ENCODE assay signal across 21 cellular contexts in the genomic region with DNA sequence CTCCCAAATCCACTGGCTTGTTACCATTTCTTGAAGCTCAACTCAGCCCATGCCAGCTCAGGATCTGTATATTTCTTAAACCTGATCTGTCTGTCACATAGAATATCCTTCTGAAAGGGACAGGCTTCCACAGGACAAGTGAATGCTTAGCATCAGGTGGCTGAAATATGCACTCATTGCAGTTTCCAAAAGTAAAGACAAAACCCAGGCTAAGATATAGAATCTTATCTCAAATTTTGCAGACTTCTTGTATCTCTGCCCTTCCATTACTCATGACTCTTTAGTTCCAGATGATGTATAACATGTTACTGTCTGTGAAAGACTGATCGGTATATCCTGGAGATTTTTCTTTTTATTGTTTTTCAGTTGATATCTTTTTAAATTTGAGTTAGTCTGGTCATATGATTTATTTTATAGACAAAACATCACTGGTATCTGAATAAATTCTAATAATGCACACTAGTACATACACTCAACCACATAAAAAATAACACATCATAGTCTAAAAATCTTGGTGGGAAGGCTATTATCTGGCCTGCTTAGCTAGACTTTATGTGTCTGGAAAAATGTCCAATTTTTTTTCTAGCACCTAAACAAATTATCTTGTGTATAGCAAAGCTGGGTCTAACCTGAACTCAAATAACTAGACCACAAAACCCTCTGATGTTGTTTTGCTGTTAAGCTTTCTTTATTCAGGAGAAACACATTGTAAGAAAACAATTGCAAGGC.
DNase-seq lines count a peak whose midpoint lies in the region; ATAC-seq, FAIRE-seq and TF ChIP-seq lines count a peak whose summit lies in the region.
"Had no signal": no experiment of that assay in that cellular context is flagged by ENCODE, and none has a peak within 500 bp of the region (broad histone marks: within the 10 kb centered on the region; RNA-seq: fewer than 3 reads in every experiment).

No MANE protein-coding gene starts in this region.

- H3K9me2 ChIP-seq in SK-N-SH = no peaks in the 10 kb centered on the region

- no peak for TF ChIP-seq EP300 in SK-N-SH (IDR thresholded peaks at IDR 0.05; ENCODE audit: borderline replicate concordance in 1 of 2, low read depth in 1 of 2, low read length in 1 of 2)

- H4K20me1 ChIP-seq in SK-N-SH (ENCODE audit: insufficient read depth) = no peaks in the 10 kb centered on the region
- H4K20me1 ChIP-seq in keratinocyte (ENCODE audit: control insufficient read depth, extremely low read depth, insufficient read depth, low read length) = no peaks in the 10 kb centered on the region
- H4K20me1 ChIP-seq: BLaER1 had no signal

- no peak overlapping the region for H3K27ac ChIP-seq in SK-N-SH (ENCODE audit: low read depth in 2 of 2, low read length in 1 of 2)
- peak overlapping the region; percentile 38 for H3K27ac ChIP-seq in brain microvascular endothelial cell
- H3K27ac ChIP-seq in keratinocyte (ENCODE audit: control insufficient read depth, insufficient read depth, low read length) = no peak overlapping the region
- H3K27ac ChIP-seq: 22Rv1, BLaER1 had no signal

- dilution Hi-C loops in keratinocyte (cut with MboI; ENCODE audit: extremely low pct_ligation_motif_present, low sequenced_read_pairs) = no loop called here

- POLR2A ChIA-PET in SK-N-SH (lab: Yijun Ruan, JAX) = no interaction called here

- H3K9me3 ChIP-seq in SK-N-SH (no peaks in the 10 kb centered on the region), keratinocyte (ENCODE audit: control insufficient read depth, low read depth, low read length) (no peaks in the 10 kb centered on the region)
- H3K9me3 ChIP-seq: A549, BLaER1 had no signal

- DNase-seq in SK-N-SH (no peak), brain microvascular endothelial cell (no peak), keratinocyte (ENCODE audit: low read depth, low spot score) (no peak), DMS 273 (lab: John Stamatoyannopoulos, UW; ENCODE audit: unreplicated experiment) (no peak), RKO (ENCODE audit: low spot score) (no peak)
- DNase-seq: Calu3; CD4-positive, alpha-beta memory T cell; DMS 273 treated with DMSO at 0.1 percent for 48 hours; DMS53; DND-41; EL; GOT3; H7; HFFc6 had no signal

- peaks cover 0 to 8% of the 10 kb centered on the region in 2 experiments; a peak in 2 of 4 replicates for H3K4me1 ChIP-seq in SK-N-SH (ENCODE audit: control insufficient read depth in 1 of 2, insufficient read depth in 2 of 2, low read depth in 1 of 2, low read length in 1 of 2)
- H3K4me1 ChIP-seq in keratinocyte (ENCODE audit: control insufficient read depth, extremely low read depth, insufficient read depth, low read length) = peaks cover 8% of the 10 kb centered on the region
- H3K4me1 ChIP-seq: BLaER1 had no signal

- peak; percentile 49 for FAIRE-seq in keratinocyte (lab: Jason Lieb, UNC)
- FAIRE-seq: A549, GM12878 had no signal

- no peaks in the 10 kb centered on the region for H3K9me1 ChIP-seq in keratinocyte (ENCODE audit: control insufficient read depth, extremely low read depth, insufficient read depth, low read length)

- H3K79me2 ChIP-seq in SK-N-SH (ENCODE audit: insufficient read depth) = no peaks in the 10 kb centered on the region
- H3K79me2 ChIP-seq in keratinocyte (ENCODE audit: control insufficient read depth, insufficient read depth, low read length) = no peaks in the 10 kb centered on the region

- H3F3A ChIP-seq in SK-N-SH (replicated peaks; ENCODE audit: insufficient read depth) = peaks cover 3% of the 10 kb centered on the region

- no peak for TF ChIP-seq RAD21 in SK-N-SH (IDR thresholded peaks at IDR 0.05; ENCODE audit: low read length)

- H3K4me2 ChIP-seq in SK-N-SH (no peak overlapping the region), keratinocyte (ENCODE audit: control insufficient read depth, extremely low read depth, insufficient read depth, low read depth, low read length) (no peak overlapping the region)
- H3K4me2 ChIP-seq: A549, BLaER1 had no signal

- ATAC-seq in SK-N-SH treated with all-trans-retinoic acid at 6 μM for 48 hours = peak; percentile 25; the same call in 2 of the 3 replicates
- no peak for ATAC-seq in HG03175 (IDR thresholded peaks at IDR 0.05; ENCODE audit: unreplicated experiment)
- ATAC-seq: A549, GM12878, HCT116 had no signal

- in situ Hi-C loops in brain microvascular endothelial cell (cut with HindIII; ENCODE audit: low pct_ligation_motif_present, low sequenced_read_pairs) = no loop called here

- H3K4me3 ChIP-seq in SK-N-SH (ENCODE audit: low read depth in 2 of 2, low read length in 1 of 2) (no peak overlapping the region), brain microvascular endothelial cell (ENCODE audit: low read depth, low read length) (no peak overlapping the region), keratinocyte (ENCODE audit: control insufficient read depth in 2 of 3, extremely low read depth in 1 of 3, insufficient read depth in 2 of 3, low read depth in 1 of 3, low read length in 3 of 3) (no peak overlapping the region)
- H3K4me3 ChIP-seq: A549, BLaER1, GM12878 had no signal

- 90% methylated on average over 1 of the region's 1 CpG for WGBS in SK-N-SH (ENCODE audit: low lambda C conversion rate)

- no peak for TF ChIP-seq CTCF in SK-N-SH (IDR thresholded peaks at IDR 0.05)
- TF ChIP-seq CTCF in brain microvascular endothelial cell (IDR thresholded peaks at IDR 0.05; ENCODE audit: low read depth, low read length, missing control alignments) = no peak
- no peak for TF ChIP-seq CTCF in keratinocyte (optimal IDR thresholded peaks at IDR 0.05 in 1 of 3, IDR thresholded peaks at IDR 0.05 in 1 of 3, conservative IDR thresholded peaks at IDR 0.05 in 1 of 3; ENCODE audit: extremely low read depth in 1 of 3, insufficient read depth in 2 of 3, low read length in 3 of 3)

- CTCF ChIA-PET in SK-N-SH (lab: Yijun Ruan, JAX) = no interaction called here

- H2AFZ ChIP-seq in SK-N-SH (ENCODE audit: low read depth) (no peak overlapping the region), keratinocyte (ENCODE audit: control insufficient read depth, low read length) (no peak overlapping the region)

- no peak overlapping the region for H3K9ac ChIP-seq in SK-N-SH
- H3K9ac ChIP-seq in keratinocyte (ENCODE audit: control insufficient read depth, extremely low read depth, insufficient read depth, low read length) = no peak overlapping the region
- H3K9ac ChIP-seq: BLaER1 had no signal

- H3K36me3 ChIP-seq in SK-N-SH (replicated peaks in 1 of 2; ENCODE audit: control insufficient read depth in 1 of 2, insufficient read depth in 2 of 2, low read length in 1 of 2) = no peaks in the 10 kb centered on the region
- no peaks in the 10 kb centered on the region for H3K36me3 ChIP-seq in brain microvascular endothelial cell (replicated peaks)
- no peaks in the 10 kb centered on the region for H3K36me3 ChIP-seq in keratinocyte (ENCODE audit: control insufficient read depth in 2 of 2, extremely low read depth in 1 of 2, insufficient read depth in 2 of 2, low read length in 2 of 2)
- H3K36me3 ChIP-seq: BLaER1 had no signal

- H3K27me3 ChIP-seq in SK-N-SH (ENCODE audit: insufficient read depth) = no peaks in the 10 kb centered on the region
- H3K27me3 ChIP-seq in brain microvascular endothelial cell (replicated peaks) = no peaks in the 10 kb centered on the region
- H3K27me3 ChIP-seq in keratinocyte (ENCODE audit: control insufficient read depth, extremely low read depth, insufficient read depth, low read length) = no peaks in the 10 kb centered on the region
- H3K27me3 ChIP-seq: BLaER1 had no signal

TF ChIP-seq in SK-N-SH treated with all-trans-retinoic acid at 6 μM for 48 hours, 23 proteins besides CTCF, POLR2A, EP300 and RAD21:
- no peak for TF ChIP-seq BACH2 (CRISPR knock-in tag; IDR thresholded peaks at IDR 0.05; ENCODE audit: borderline replicate concordance)
- peak; percentile 66; the same call in 1 of the 2 replicates for TF ChIP-seq ISL1 (CRISPR knock-in tag; IDR thresholded peaks at IDR 0.05)

TF ChIP-seq in SK-N-SH, 30 proteins besides CTCF, POLR2A, EP300 and RAD21:
- TF ChIP-seq NRF1 (IDR thresholded peaks at IDR 0.05; ENCODE audit: low read depth, low read length) (no peak), TCF12 (IDR thresholded peaks at IDR 0.05) (no peak), FOXJ3 (CRISPR knock-in tag; IDR thresholded peaks at IDR 0.05) (no peak), RXRA (IDR thresholded peaks at IDR 0.05; ENCODE audit: borderline replicate concordance, low read depth) (no peak), ELF1 (IDR thresholded peaks at IDR 0.05) (no peak), USF1 (IDR thresholded peaks at IDR 0.05; ENCODE audit: borderline replicate concordance, low read depth) (no peak), GATA2 (CRISPR knock-in tag; IDR thresholded peaks at IDR 0.05) (no peak), MEF2A (IDR thresholded peaks at IDR 0.05; ENCODE audit: borderline replicate concordance, low read depth) (no peak), GABPA (IDR thresholded peaks at IDR 0.05; ENCODE audit: low read depth) (no peak), RFX5 (IDR thresholded peaks at IDR 0.05; ENCODE audit: low read length) (no peak)
- TF ChIP-seq, protein P1, sequence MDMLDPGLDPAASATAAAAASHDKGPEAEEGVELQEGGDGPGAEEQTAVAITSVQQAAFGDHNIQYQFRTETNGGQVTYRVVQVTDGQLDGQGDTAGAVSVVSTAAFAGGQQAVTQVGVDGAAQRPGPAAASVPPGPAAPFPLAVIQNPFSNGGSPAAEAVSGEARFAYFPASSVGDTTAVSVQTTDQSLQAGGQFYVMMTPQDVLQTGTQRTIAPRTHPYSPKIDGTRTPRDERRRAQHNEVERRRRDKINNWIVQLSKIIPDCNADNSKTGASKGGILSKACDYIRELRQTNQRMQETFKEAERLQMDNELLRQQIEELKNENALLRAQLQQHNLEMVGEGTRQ (IDR thresholded peaks at IDR 0.05; ENCODE audit: borderline replicate concordance, low read depth, low read length) = no peak
TF ChIP-seq in SK-N-SH: peak in this region for 0.
